Comparison of ENCODE assay signal across 14 cellular contexts in genomic region chr9:97556721-97557605, GRCh38. TPM values are rescaled to one million over a fixed set of nuclear protein-coding genes. Genes with fewer than 3 reads are reported as not detected.
DNase-seq lines count a peak whose midpoint lies in the region; TF ChIP-seq lines count a peak whose summit lies in the region.
"Had no signal": no experiment of that assay in that cellular context is flagged by ENCODE, and none has a peak within 500 bp of the region (broad histone marks: within the 10 kb centered on the region; RNA-seq: fewer than 3 reads in every experiment).

No MANE protein-coding gene starts in this region.

- H3K4me3 ChIP-seq in coronary artery (peak overlapping the region; percentile 43), muscle layer of duodenum (ENCODE audit: low read depth in 1 of 2, low read length in 2 of 2) (no peak overlapping the region), transverse colon (no peak overlapping the region)

- H3K4me1 ChIP-seq in muscle layer of duodenum (ENCODE audit: control insufficient read depth in 1 of 2, insufficient read depth in 2 of 2, low read length in 2 of 2) (peaks cover 0 to 24% of the 10 kb centered on the region in 2 donors), transverse colon (peaks cover 8 to 20% (median 14%) of the 10 kb centered on the region in 4 donors)
- H3K4me1 ChIP-seq: Caco-2 had no signal

- H3K27ac ChIP-seq in coronary artery = peak overlapping the region; percentile 95 to 97
- peak overlapping the region; percentile 19 for H3K27ac ChIP-seq in muscle layer of duodenum (ENCODE audit: low read length)
- H3K27ac ChIP-seq in transverse colon = peak overlapping the region; percentile 50 to 82 (median 66)

- H3K9me3 ChIP-seq in muscle layer of duodenum (ENCODE audit: control insufficient read depth in 1 of 2, low read length in 2 of 2) = no peaks in the 10 kb centered on the region
- H3K9me3 ChIP-seq in transverse colon = no peaks in the 10 kb centered on the region
- H3K9me3 ChIP-seq: Caco-2 had no signal

- in situ Hi-C loops in transverse colon (cut with MboI; ENCODE audit: low pct_ligation_motif_present in 1 of 4, low pct_unique_long_range_greater_than_20kb in 1 of 4, low sequenced_read_pairs in 3 of 4) = no loop called here

- 65 to 72% methylated on average over 7 to 14 of the region's 15 CpGs for WGBS in transverse colon (ENCODE audit: low coverage in 1 of 2), 2 donors

- DNase-seq in NCI-H2196 (lab: John Stamatoyannopoulos, UW; ENCODE audit: unreplicated experiment) = peak; percentile 46
- DNase-seq in coronary artery (ENCODE audit: low spot score) = peak; percentile 89
- no peak for DNase-seq in transverse colon
- DNase-seq in midbrain (lab: John Stamatoyannopoulos, UW) = no peak
- DNase-seq in stimulated activated CD4-positive, alpha-beta T cell treated with anti-CD3 and anti-CD28 coated beads, Interleukin-2, amount 100 ng/mL, for 48 hours = no peak
- DNase-seq in inferior parietal cortex (ENCODE audit: extremely low spot score) = no peak
- DNase-seq: activated CD4-positive, alpha-beta T cell treated with anti-CD3 and anti-CD28 coated beads, Interleukin-2, amount 10 ng/mL, durations not matched to agents 7 days and 5 days; activated gamma-delta T cell treated with Interleukin-2 at 50 U/mL for 16 hours; Caco-2; NCI-H187; OCI-M1; stimulated activated CD4-positive, alpha-beta T cell treated with anti-CD3 and anti-CD28 coated beads, Interleukin-1b, Interleukin-23, amount 100 ng/mL, for 48 hours; stimulated activated naive CD4-positive, alpha-beta T cell treated with Interleukin-2 at 50 U/mL for 16 hours had no signal

- no peak for TF ChIP-seq CTCF in coronary artery (IDR thresholded peaks at IDR 0.05)
- TF ChIP-seq CTCF in transverse colon (IDR thresholded peaks at IDR 0.05) = no peak

- no peak for TF ChIP-seq EP300 in transverse colon (IDR thresholded peaks at IDR 0.05; ENCODE audit: low read depth)

- TF ChIP-seq POLR2A in transverse colon (IDR thresholded peaks at IDR 0.05) = no peak

- H3K36me3 ChIP-seq in muscle layer of duodenum (ENCODE audit: control insufficient read depth in 1 of 2, insufficient read depth in 2 of 2, low read length in 2 of 2) = no peaks in the 10 kb centered on the region
- no peaks in the 10 kb centered on the region for H3K36me3 ChIP-seq in transverse colon

- intact Hi-C loops in transverse colon (cut with DNase I; ENCODE audit: low total_unique reads) = no loop called here

- H3K27me3 ChIP-seq in muscle layer of duodenum (ENCODE audit: low read depth, low read length) (no peaks in the 10 kb centered on the region), transverse colon (no peaks in the 10 kb centered on the region)

RNA-seq across cellular contexts. Expression of gene TMOD1, which starts 55.5 kb away (rescaled TPM):
- 10 to 100 TPM in 1 of 4 donors, 1 to 10 TPM in 3; 4.2 to 11.6 (median 7.1) TPM for total RNA-seq in transverse colon

Comparison
In these comparisons a context has a peak if more than half of its experiments do, and no peak if none do; other contexts are left out.
1. DNase-seq: peak in NCI-H2196 (single experiment) and coronary artery (single experiment); none in transverse colon (single experiment), midbrain (single experiment), stimulated activated CD4-positive, alpha-beta T cell treated with anti-CD3 and anti-CD28 coated beads, Interleukin-2, amount 100 ng/mL, for 48 hours (0 of 2) and inferior parietal cortex (single experiment).
2. H3K27ac ChIP-seq: peak in every context shown above with its lines; median percentile 96 in coronary artery; 66 in transverse colon; 19 in muscle layer of duodenum.